13 cellular contexts compared by ENCODE assay signal in the genomic region with DNA sequence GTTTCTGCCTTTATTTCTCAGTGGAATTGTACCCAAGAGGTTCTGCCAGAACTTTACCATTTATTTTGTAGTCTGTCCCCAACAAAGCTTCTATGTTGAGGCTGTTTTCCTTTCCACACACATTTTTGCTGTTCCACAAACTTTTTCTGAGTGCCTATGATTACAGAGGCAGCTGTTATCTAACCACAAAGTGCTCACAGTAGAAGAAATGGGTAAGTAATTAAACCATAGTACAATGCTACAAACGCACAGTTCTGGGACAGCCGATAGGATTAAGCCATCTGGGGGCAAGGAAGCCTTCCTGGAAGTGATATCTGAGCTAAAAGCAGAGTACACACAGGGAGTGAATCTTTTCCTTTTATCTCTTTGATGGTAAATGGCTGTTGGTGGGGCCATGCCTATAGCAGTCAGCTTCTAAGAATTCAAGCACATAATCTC. TPM values are rescaled to one million over a fixed set of nuclear protein-coding genes. Genes with fewer than 3 reads are reported as not detected.
DNase-seq lines count a peak whose midpoint lies in the region; ATAC-seq and TF ChIP-seq lines count a peak whose summit lies in the region.
"Had no signal": no experiment of that assay in that cellular context is flagged by ENCODE, and none has a peak within 500 bp of the region (broad histone marks: within the 10 kb centered on the region; RNA-seq: fewer than 3 reads in every experiment).

No MANE protein-coding gene starts in this region.

- no peaks in the 10 kb centered on the region for H3K9me3 Mint-ChIP-seq in CD4-positive, alpha-beta T cell
- peaks cover 3% of the 10 kb centered on the region; the same call in 1 of the 2 replicates for H3K9me3 Mint-ChIP-seq in WTC11

- POLR2A ChIA-PET in CD4-positive, alpha-beta T cell (lab: Charles Lee), result interaction anchor here (0.9 to 15.5 kb wide), 8 partner anchors 11 to 101 kb away, joined by 3 to 414 read pairs (median 4); no protein-coding TSS in a partner anchor
- POLR2A ChIA-PET in HEK293 (lab: Yijun Ruan, JAX), result no interaction called here
- POLR2A ChIA-PET in WTC11 (lab: Charles Lee), result no interaction called here

- H3K4me3 ChIP-seq in HEK293 (ENCODE audit: low read depth, low read length) (no peak overlapping the region), muscle layer of duodenum (ENCODE audit: low read depth in 1 of 2, low read length in 2 of 2) (no peak overlapping the region), left lung (no peak overlapping the region)
- H3K4me3 ChIP-seq: BLaER1, mucosa of descending colon had no signal

- ATAC-seq in CD4-positive, alpha-beta T cell (ENCODE audit: poor library complexity), result no peak
- ATAC-seq in WTC11, result no peak
- ATAC-seq in GM18502 (IDR thresholded peaks at IDR 0.05; ENCODE audit: poor library complexity, unreplicated experiment), result no peak
- ATAC-seq in left lung, result no peak
- ATAC-seq: mucosa of descending colon had no signal

- CTCF ChIA-PET in CD4-positive, alpha-beta T cell (lab: Charles Lee), result interaction anchor here (0.6 to 1.6 kb wide), 5 partner anchors 11 to 88 kb away, joined by 3 to 5 read pairs (median 4); no protein-coding TSS in a partner anchor
- CTCF ChIA-PET in HEK293 (lab: Yijun Ruan, JAX) (no interaction called here), WTC11 (lab: Charles Lee) (no interaction called here)

- peaks cover 78% of the 10 kb centered on the region for H3K4me1 Mint-ChIP-seq in CD4-positive, alpha-beta T cell (ENCODE audit: low read depth)
- peaks cover 13% of the 10 kb centered on the region for H3K4me1 Mint-ChIP-seq in WTC11

- H3K27me3 ChIP-seq in CD4-positive, alpha-beta T cell (ENCODE audit: control insufficient read depth, insufficient read depth, low read length), result no peaks in the 10 kb centered on the region
- H3K27me3 ChIP-seq in muscle layer of duodenum (ENCODE audit: low read depth, low read length) (no peaks in the 10 kb centered on the region), left lung (no peaks in the 10 kb centered on the region)

- peak overlapping the region; percentile 99 for H3K4me3 Mint-ChIP-seq in CD4-positive, alpha-beta T cell
- no peak overlapping the region for H3K4me3 Mint-ChIP-seq in WTC11

- no peak for TF ChIP-seq CTCF in CD4-positive, alpha-beta T cell (IDR thresholded peaks at IDR 0.05)
- TF ChIP-seq CTCF in HEK293 (tag by site-specific recombination; IDR thresholded peaks at IDR 0.05) (no peak), WTC11 (IDR thresholded peaks at IDR 0.05) (no peak), left lung (IDR thresholded peaks at IDR 0.05) (no peak)

- H3K27me3 Mint-ChIP-seq in CD4-positive, alpha-beta T cell, result peaks cover 4% of the 10 kb centered on the region
- H3K27me3 Mint-ChIP-seq in WTC11 (ENCODE audit: low read depth), result peaks cover 36% of the 10 kb centered on the region

- peaks cover 17% of the 10 kb centered on the region for H3K36me3 Mint-ChIP-seq in CD4-positive, alpha-beta T cell (ENCODE audit: low read depth)
- H3K36me3 Mint-ChIP-seq in WTC11, result no peaks in the 10 kb centered on the region

- peak overlapping the region; percentile 100 for H3K27ac Mint-ChIP-seq in CD4-positive, alpha-beta T cell
- no peak overlapping the region for H3K27ac Mint-ChIP-seq in WTC11

- intact Hi-C loops in CD4-positive, alpha-beta T cell (cut with DNase I, micrococcal nuclease), result loop anchor here in 1 of 2 experiments (10.0 kb wide), 1 partner anchor 270 kb away; no protein-coding TSS in a partner anchor
- intact Hi-C loops in left lung (cut with DNase I), result no loop called here

- DNase-seq in CD4-positive, alpha-beta T cell, result no peak
- no peak for DNase-seq in WTC11 (ENCODE audit: low spot score)
- DNase-seq in NCI-H526 treated with DMSO at 0.1 percent for 48 hours (lab: John Stamatoyannopoulos, UW), result no peak
- DNase-seq in left lung, result no peak
- DNase-seq in dermis blood vessel endothelial cell, result no peak
- DNase-seq: foreskin melanocyte, mucosa of descending colon, NCI-H2029 treated with DMSO at 0.1 percent for 48 hours, retina had no signal

- H3K9me3 ChIP-seq in CD4-positive, alpha-beta T cell (ENCODE audit: control insufficient read depth, low read length), result no peaks in the 10 kb centered on the region
- H3K9me3 ChIP-seq in HEK293 (ENCODE audit: control insufficient read depth, insufficient read depth, low read depth, low read length) (no peaks in the 10 kb centered on the region), muscle layer of duodenum (ENCODE audit: control insufficient read depth in 1 of 2, low read length in 2 of 2) (no peaks in the 10 kb centered on the region), left lung (no peaks in the 10 kb centered on the region)
- H3K9me3 ChIP-seq: BLaER1, mucosa of descending colon had no signal

- H3K36me3 ChIP-seq in HEK293 (ENCODE audit: control insufficient read depth in 2 of 2, insufficient read depth in 1 of 2, low read length in 2 of 2) (no peaks in the 10 kb centered on the region), muscle layer of duodenum (ENCODE audit: control insufficient read depth in 1 of 2, insufficient read depth in 2 of 2, low read length in 2 of 2) (no peaks in the 10 kb centered on the region), left lung (no peaks in the 10 kb centered on the region)
- H3K36me3 ChIP-seq: BLaER1 had no signal

- peaks cover 2% of the 10 kb centered on the region; the same call in 1 of the 2 replicates for H3K4me1 ChIP-seq in HEK293 (ENCODE audit: control insufficient read depth, insufficient read depth, low read length)
- no peaks in the 10 kb centered on the region for H3K4me1 ChIP-seq in muscle layer of duodenum (ENCODE audit: control insufficient read depth in 1 of 2, insufficient read depth in 2 of 2, low read length in 2 of 2)
- peaks cover 0 to 41% of the 10 kb centered on the region in 2 donors for H3K4me1 ChIP-seq in left lung

- H3K27ac ChIP-seq in CD4-positive, alpha-beta T cell (ENCODE audit: low read depth, low read length), result peak overlapping the region; percentile 91
- H3K27ac ChIP-seq in HEK293 (ENCODE audit: extremely low read depth, low read depth, low read length), result no peak overlapping the region
- peak overlapping the region; percentile 46 for H3K27ac ChIP-seq in muscle layer of duodenum (ENCODE audit: low read length)
- H3K27ac ChIP-seq in left lung, result peak overlapping the region in 1 of 2 donors; percentile 76
- H3K27ac ChIP-seq: BLaER1 had no signal

TF ChIP-seq in HEK293, 187 proteins besides CTCF, POLR2A, EP300 and RAD21 (continues in another document):
- TF ChIP-seq, protein P1, sequence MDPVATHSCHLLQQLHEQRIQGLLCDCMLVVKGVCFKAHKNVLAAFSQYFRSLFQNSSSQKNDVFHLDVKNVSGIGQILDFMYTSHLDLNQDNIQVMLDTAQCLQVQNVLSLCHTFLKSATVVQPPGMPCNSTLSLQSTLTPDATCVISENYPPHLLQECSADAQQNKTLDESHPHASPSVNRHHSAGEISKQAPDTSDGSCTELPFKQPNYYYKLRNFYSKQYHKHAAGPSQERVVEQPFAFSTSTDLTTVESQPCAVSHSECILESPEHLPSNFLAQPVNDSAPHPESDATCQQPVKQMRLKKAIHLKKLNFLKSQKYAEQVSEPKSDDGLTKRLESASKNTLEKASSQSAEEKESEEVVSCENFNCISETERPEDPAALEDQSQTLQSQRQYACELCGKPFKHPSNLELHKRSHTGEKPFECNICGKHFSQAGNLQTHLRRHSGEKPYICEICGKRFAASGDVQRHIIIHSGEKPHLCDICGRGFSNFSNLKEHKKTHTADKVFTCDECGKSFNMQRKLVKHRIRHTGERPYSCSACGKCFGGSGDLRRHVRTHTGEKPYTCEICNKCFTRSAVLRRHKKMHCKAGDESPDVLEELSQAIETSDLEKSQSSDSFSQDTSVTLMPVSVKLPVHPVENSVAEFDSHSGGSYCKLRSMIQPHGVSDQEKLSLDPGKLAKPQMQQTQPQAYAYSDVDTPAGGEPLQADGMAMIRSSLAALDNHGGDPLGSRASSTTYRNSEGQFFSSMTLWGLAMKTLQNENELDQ (tag by site-specific recombination; IDR thresholded peaks at IDR 0.05; ENCODE audit: low read depth), result no peak
- TF ChIP-seq ZNF585B (tag by site-specific recombination; IDR thresholded peaks at IDR 0.05) (no peak), ZNF664 (tag by site-specific recombination; IDR thresholded peaks at IDR 0.05) (no peak)

TF ChIP-seq in WTC11, 78 proteins besides CTCF, POLR2A, EP300 and RAD21:
- TF ChIP-seq GABPB1 (CRISPR knock-in tag; IDR thresholded peaks at IDR 0.05), result peak; percentile 45; the same call in 1 of the 2 replicates
- TF ChIP-seq, protein P2, sequence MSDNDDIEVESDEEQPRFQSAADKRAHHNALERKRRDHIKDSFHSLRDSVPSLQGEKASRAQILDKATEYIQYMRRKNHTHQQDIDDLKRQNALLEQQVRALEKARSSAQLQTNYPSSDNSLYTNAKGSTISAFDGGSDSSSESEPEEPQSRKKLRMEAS (CRISPR knock-in tag; IDR thresholded peaks at IDR 0.05), result no peak

RNA-seq across cellular contexts. Expression of a gene that starts 3.9 kb away (rescaled TPM):
- total RNA-seq in CD4-positive, alpha-beta T cell, result 100 to 1,000 TPM; 200 to 204 TPM
- total RNA-seq in WTC11 (2021), result 6.2 to 7.7 TPM (median 6.7 TPM) in 3 replicates
- total RNA-seq in left lung, result 10 to 100 TPM; 51.7 to 79.8 TPM
- total RNA-seq in dermis blood vessel endothelial cell, result 58.0 and 89.5 TPM in 2 replicates
